In the genomic region with DNA sequence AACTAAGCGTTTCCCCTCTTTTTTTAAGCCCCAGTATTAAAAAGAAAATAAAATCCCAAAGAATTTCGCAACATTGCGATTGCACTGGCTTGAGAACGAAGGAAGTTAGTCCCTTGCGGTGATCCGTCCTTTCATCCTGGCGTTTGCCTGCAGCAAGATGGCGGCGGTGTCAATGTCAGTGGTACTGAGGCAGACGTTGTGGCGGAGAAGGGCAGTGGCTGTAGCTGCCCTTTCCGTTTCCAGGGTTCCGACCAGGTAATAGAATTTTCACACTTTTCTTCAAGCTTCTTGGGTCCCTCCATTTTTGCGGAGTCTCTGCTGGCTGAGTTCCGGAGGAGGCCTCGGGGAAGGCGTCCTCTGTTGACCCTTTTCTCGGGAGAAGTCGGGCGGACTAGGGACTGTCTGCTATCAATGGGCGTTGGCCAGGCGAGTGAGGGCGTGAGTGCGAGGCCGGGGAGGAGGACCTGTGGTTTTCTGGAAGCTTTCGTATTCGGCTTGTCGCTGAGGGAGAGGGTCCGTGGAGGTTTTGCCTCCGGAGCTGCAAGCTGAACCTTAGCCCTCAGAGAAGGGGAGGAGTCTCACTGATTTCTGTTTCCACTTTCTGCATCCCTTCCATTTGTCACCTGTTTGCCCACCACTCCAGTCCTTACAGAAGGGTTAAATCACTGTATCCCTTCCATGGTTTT, we compare ENCODE assay signal across 1 cellular context.
TF ChIP-seq lines count a peak whose summit lies in the region.

A gene (plus strand): TSS at position 134 of the 686 bp plus-strand sequence. CDS start 24 bp downstream, at position 158.

TF ChIP-seq in K562, 482 proteins besides CTCF, POLR2A, EP300 and RAD21 (continued from another document and continues in another):
- TF ChIP-seq, protein P1, sequence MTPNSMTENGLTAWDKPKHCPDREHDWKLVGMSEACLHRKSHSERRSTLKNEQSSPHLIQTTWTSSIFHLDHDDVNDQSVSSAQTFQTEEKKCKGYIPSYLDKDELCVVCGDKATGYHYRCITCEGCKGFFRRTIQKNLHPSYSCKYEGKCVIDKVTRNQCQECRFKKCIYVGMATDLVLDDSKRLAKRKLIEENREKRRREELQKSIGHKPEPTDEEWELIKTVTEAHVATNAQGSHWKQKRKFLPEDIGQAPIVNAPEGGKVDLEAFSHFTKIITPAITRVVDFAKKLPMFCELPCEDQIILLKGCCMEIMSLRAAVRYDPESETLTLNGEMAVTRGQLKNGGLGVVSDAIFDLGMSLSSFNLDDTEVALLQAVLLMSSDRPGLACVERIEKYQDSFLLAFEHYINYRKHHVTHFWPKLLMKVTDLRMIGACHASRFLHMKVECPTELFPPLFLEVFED (CRISPR knock-in tag; conservative IDR thresholded peaks at IDR 0.05), result no peak
- TF ChIP-seq ZNF253 (CRISPR knock-in tag; conservative IDR thresholded peaks at IDR 0.05) (no peak), PHB2 (IDR thresholded peaks at IDR 0.05; ENCODE audit: low read depth) (no peak), BRD9 (IDR thresholded peaks at IDR 0.05; ENCODE audit: low read depth, partially characterized antibody) (peak; percentile 82), CHD2 (IDR thresholded peaks at IDR 0.05; ENCODE audit: low read depth, low read length) (0 out of 2 replicates have a peak, but pooled peaks have one; percentile 31), POU5F1 (IDR thresholded peaks at IDR 0.05; ENCODE audit: borderline replicate concordance, low read depth, low read length, partially characterized antibody) (peak; percentile 88), JUND (IDR thresholded peaks at IDR 0.05; ENCODE audit: borderline replicate concordance, low read depth, low read length) (no peak; the same call in 1 of the 2 replicates), JUND (tag; IDR thresholded peaks at IDR 0.05; ENCODE audit: borderline replicate concordance, low read depth, low read length) (peak; percentile 47; the same call in 1 of the 3 replicates), JUN (IDR thresholded peaks at IDR 0.05; ENCODE audit: borderline replicate concordance, low read depth, low read length) (no peak), JUN (CRISPR knock-in tag; IDR thresholded peaks at IDR 0.05; ENCODE audit: borderline replicate concordance) (no peak), ATF7 (IDR thresholded peaks at IDR 0.05) (peak; percentile 74), NUFIP1 (IDR thresholded peaks at IDR 0.05; ENCODE audit: partially characterized antibody) (no peak), MBD2 (IDR thresholded peaks at IDR 0.05; ENCODE audit: borderline replicate concordance, low read depth) (peak; percentile 72; the same call in 1 of the 2 replicates), POLR2AphosphoS5 (IDR thresholded peaks at IDR 0.05; ENCODE audit: control insufficient read depth, insufficient read depth, low read depth, low read length) (peak; percentile 84; the same call in 1 of the 2 replicates), KLF16 (IDR thresholded peaks at IDR 0.05) (peak; percentile 83), POLR2G (IDR thresholded peaks at IDR 0.05; ENCODE audit: low read depth, low read length) (peak; percentile 83), ELF2 (CRISPR knock-in tag; IDR thresholded peaks at IDR 0.05) (no peak), ATF1 (CRISPR knock-in tag; IDR thresholded peaks at IDR 0.05) (no peak), ATF1 (tag; IDR thresholded peaks at IDR 0.05) (peak; percentile 81), RB1 (IDR thresholded peaks at IDR 0.05; ENCODE audit: low read depth) (peak; percentile 52), SIN3B (IDR thresholded peaks at IDR 0.05; ENCODE audit: low read depth) (peak; percentile 78), HEY1 (CRISPR knock-in tag; IDR thresholded peaks at IDR 0.05; ENCODE audit: borderline replicate concordance) (no peak), LEF1 (IDR thresholded peaks at IDR 0.05) (no peak), MCM7 (IDR thresholded peaks at IDR 0.05) (no peak), PHB (CRISPR knock-in tag; IDR thresholded peaks at IDR 0.05) (no peak), ZNF436 (CRISPR knock-in tag; IDR thresholded peaks at IDR 0.05) (no peak), CTBP1 (IDR thresholded peaks at IDR 0.05; ENCODE audit: borderline replicate concordance) (peak; percentile 69; the same call in 1 of the 2 replicates), ZNF785 (CRISPR knock-in tag; IDR thresholded peaks at IDR 0.05) (no peak), GTF2F1 (IDR thresholded peaks at IDR 0.05; ENCODE audit: low read depth, low read length) (peak; percentile 64; the same call in 1 of the 2 replicates), NBN (IDR thresholded peaks at IDR 0.05; ENCODE audit: low read depth) (peak; percentile 93), RBM39 (optimal IDR thresholded peaks at IDR 0.05; ENCODE audit: low read depth, low read length) (no peak), ZC3H4 (CRISPR knock-in tag; IDR thresholded peaks at IDR 0.05; ENCODE audit: borderline replicate concordance) (no peak)
- TF ChIP-seq, protein P2, sequence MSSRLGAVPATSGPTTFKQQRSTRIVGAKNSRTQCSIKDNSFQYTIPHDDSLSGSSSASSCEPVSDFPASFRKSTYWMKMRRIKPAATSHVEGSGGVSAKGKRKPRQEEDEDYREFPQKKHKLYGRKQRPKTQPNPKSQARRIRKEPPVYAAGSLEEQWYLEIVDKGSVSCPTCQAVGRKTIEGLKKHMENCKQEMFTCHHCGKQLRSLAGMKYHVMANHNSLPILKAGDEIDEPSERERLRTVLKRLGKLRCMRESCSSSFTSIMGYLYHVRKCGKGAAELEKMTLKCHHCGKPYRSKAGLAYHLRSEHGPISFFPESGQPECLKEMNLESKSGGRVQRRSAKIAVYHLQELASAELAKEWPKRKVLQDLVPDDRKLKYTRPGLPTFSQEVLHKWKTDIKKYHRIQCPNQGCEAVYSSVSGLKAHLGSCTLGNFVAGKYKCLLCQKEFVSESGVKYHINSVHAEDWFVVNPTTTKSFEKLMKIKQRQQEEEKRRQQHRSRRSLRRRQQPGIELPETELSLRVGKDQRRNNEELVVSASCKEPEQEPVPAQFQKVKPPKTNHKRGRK (tag; IDR thresholded peaks at IDR 0.05), result no peak
- TF ChIP-seq, protein P3, sequence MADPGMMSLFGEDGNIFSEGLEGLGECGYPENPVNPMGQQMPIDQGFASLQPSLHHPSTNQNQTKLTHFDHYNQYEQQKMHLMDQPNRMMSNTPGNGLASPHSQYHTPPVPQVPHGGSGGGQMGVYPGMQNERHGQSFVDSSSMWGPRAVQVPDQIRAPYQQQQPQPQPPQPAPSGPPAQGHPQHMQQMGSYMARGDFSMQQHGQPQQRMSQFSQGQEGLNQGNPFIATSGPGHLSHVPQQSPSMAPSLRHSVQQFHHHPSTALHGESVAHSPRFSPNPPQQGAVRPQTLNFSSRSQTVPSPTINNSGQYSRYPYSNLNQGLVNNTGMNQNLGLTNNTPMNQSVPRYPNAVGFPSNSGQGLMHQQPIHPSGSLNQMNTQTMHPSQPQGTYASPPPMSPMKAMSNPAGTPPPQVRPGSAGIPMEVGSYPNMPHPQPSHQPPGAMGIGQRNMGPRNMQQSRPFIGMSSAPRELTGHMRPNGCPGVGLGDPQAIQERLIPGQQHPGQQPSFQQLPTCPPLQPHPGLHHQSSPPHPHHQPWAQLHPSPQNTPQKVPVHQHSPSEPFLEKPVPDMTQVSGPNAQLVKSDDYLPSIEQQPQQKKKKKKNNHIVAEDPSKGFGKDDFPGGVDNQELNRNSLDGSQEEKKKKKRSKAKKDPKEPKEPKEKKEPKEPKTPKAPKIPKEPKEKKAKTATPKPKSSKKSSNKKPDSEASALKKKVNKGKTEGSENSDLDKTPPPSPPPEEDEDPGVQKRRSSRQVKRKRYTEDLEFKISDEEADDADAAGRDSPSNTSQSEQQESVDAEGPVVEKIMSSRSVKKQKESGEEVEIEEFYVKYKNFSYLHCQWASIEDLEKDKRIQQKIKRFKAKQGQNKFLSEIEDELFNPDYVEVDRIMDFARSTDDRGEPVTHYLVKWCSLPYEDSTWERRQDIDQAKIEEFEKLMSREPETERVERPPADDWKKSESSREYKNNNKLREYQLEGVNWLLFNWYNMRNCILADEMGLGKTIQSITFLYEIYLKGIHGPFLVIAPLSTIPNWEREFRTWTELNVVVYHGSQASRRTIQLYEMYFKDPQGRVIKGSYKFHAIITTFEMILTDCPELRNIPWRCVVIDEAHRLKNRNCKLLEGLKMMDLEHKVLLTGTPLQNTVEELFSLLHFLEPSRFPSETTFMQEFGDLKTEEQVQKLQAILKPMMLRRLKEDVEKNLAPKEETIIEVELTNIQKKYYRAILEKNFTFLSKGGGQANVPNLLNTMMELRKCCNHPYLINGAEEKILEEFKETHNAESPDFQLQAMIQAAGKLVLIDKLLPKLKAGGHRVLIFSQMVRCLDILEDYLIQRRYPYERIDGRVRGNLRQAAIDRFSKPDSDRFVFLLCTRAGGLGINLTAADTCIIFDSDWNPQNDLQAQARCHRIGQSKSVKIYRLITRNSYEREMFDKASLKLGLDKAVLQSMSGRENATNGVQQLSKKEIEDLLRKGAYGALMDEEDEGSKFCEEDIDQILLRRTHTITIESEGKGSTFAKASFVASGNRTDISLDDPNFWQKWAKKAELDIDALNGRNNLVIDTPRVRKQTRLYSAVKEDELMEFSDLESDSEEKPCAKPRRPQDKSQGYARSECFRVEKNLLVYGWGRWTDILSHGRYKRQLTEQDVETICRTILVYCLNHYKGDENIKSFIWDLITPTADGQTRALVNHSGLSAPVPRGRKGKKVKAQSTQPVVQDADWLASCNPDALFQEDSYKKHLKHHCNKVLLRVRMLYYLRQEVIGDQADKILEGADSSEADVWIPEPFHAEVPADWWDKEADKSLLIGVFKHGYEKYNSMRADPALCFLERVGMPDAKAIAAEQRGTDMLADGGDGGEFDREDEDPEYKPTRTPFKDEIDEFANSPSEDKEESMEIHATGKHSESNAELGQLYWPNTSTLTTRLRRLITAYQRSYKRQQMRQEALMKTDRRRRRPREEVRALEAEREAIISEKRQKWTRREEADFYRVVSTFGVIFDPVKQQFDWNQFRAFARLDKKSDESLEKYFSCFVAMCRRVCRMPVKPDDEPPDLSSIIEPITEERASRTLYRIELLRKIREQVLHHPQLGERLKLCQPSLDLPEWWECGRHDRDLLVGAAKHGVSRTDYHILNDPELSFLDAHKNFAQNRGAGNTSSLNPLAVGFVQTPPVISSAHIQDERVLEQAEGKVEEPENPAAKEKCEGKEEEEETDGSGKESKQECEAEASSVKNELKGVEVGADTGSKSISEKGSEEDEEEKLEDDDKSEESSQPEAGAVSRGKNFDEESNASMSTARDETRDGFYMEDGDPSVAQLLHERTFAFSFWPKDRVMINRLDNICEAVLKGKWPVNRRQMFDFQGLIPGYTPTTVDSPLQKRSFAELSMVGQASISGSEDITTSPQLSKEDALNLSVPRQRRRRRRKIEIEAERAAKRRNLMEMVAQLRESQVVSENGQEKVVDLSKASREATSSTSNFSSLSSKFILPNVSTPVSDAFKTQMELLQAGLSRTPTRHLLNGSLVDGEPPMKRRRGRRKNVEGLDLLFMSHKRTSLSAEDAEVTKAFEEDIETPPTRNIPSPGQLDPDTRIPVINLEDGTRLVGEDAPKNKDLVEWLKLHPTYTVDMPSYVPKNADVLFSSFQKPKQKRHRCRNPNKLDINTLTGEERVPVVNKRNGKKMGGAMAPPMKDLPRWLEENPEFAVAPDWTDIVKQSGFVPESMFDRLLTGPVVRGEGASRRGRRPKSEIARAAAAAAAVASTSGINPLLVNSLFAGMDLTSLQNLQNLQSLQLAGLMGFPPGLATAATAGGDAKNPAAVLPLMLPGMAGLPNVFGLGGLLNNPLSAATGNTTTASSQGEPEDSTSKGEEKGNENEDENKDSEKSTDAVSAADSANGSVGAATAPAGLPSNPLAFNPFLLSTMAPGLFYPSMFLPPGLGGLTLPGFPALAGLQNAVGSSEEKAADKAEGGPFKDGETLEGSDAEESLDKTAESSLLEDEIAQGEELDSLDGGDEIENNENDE (IDR thresholded peaks at IDR 0.05; ENCODE audit: low read depth, low read length), result no peak
- TF ChIP-seq, protein P4, sequence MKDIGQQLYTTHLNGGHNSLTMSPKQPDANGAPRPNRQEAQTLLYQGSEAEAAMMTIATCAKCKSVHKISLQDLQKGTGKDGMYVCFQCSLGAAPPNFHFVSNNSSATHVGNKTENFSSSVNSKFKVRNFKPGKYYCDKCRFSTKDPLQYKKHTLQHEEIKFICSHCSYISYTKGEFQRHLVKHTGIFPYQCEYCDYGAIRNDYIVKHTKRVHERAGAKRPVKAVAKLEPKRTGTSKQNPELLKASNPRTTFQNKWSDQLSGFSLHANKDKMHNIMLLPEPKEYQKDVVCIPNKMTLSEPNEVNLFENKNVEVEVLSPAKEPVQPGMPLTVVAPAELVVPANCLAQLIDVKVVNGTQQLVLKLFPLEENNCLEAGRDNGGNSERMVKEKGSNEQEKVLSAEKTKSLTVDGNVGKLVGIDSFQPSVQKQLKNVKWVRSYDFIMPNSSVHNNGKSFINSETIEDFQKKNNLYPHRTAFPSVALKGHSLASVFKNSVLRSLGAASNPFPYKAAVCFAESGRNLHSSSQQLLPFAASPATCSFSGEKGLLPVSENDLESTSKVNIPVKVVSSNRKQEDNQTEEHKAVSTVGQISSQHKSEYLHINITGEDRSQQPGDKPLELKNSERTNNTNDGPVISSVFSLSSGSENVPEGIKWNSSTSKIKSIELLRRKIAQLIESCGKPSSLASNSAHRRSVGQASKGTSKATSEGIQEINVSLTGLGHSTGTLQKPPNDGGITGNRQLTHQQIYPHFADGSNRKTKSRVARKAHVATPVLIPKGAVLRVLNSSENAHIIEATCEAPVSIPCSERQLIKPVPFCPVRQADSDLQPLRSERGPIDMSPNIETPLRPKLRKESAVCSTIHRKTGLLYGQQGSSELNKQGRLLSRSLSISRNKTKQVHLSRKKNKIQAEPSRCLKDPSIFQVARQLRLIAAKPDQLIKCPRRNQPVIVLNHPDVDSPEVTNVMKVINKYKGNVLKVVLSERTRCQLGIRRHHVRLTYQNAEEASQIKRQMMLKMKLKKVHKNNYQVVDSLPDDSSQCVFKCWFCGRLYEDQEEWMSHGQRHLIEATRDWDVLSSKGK (CRISPR knock-in tag; IDR thresholded peaks at IDR 0.05), result no peak
- TF ChIP-seq, protein P5, sequence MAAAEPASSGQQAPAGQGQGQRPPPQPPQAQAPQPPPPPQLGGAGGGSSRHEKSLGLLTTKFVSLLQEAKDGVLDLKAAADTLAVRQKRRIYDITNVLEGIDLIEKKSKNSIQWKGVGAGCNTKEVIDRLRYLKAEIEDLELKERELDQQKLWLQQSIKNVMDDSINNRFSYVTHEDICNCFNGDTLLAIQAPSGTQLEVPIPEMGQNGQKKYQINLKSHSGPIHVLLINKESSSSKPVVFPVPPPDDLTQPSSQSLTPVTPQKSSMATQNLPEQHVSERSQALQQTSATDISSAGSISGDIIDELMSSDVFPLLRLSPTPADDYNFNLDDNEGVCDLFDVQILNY (CRISPR knock-in tag; IDR thresholded peaks at IDR 0.05), result no peak
- TF ChIP-seq, protein P6, sequence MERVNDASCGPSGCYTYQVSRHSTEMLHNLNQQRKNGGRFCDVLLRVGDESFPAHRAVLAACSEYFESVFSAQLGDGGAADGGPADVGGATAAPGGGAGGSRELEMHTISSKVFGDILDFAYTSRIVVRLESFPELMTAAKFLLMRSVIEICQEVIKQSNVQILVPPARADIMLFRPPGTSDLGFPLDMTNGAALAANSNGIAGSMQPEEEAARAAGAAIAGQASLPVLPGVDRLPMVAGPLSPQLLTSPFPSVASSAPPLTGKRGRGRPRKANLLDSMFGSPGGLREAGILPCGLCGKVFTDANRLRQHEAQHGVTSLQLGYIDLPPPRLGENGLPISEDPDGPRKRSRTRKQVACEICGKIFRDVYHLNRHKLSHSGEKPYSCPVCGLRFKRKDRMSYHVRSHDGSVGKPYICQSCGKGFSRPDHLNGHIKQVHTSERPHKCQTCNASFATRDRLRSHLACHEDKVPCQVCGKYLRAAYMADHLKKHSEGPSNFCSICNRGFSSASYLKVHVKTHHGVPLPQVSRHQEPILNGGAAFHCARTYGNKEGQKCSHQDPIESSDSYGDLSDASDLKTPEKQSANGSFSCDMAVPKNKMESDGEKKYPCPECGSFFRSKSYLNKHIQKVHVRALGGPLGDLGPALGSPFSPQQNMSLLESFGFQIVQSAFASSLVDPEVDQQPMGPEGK (CRISPR knock-in tag; IDR thresholded peaks at IDR 0.05; ENCODE audit: borderline replicate concordance), result 0 out of 2 replicates have a peak, but pooled peaks have one; percentile 23
- TF ChIP-seq, protein P7, sequence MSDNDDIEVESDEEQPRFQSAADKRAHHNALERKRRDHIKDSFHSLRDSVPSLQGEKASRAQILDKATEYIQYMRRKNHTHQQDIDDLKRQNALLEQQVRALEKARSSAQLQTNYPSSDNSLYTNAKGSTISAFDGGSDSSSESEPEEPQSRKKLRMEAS (CRISPR knock-in tag; IDR thresholded peaks at IDR 0.05), result no peak
